ENCODE assay signal across 1 cellular context in genomic region chr12:121017966-121018491, GRCh38.
TF ChIP-seq lines count a peak whose summit lies in the region.

No MANE protein-coding gene starts in this region.

TF ChIP-seq in HepG2, 621 proteins besides CTCF, POLR2A, EP300 and RAD21:
- TF ChIP-seq, protein P1, sequence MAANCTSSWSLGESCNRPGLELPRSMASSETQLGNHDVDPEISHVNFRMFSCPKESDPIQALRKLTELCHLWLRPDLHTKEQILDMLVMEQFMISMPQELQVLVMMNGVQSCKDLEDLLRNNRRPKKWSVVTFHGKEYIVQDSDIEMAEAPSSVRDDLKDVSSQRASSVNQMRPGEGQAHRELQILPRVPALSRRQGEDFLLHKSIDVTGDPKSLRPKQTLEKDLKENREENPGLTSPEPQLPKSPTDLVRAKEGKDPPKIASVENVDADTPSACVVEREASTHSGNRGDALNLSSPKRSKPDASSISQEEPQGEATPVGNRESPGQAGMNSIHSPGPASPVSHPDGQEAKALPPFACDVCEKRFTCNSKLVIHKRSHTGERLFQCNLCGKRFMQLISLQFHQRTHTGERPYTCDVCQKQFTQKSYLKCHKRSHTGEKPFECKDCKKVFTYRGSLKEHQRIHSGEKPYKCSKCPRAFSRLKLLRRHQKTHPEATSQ (CRISPR knock-in tag; IDR thresholded peaks at IDR 0.05; ENCODE audit: borderline replicate concordance): no peak
- no peak for TF ChIP-seq NPAS2 (CRISPR knock-in tag; IDR thresholded peaks at IDR 0.05; ENCODE audit: borderline replicate concordance)
- TF ChIP-seq THAP11 (CRISPR knock-in tag; IDR thresholded peaks at IDR 0.05): 0 out of 2 replicates have a peak, but pooled peaks have one; percentile 11
- TF ChIP-seq, protein P2, sequence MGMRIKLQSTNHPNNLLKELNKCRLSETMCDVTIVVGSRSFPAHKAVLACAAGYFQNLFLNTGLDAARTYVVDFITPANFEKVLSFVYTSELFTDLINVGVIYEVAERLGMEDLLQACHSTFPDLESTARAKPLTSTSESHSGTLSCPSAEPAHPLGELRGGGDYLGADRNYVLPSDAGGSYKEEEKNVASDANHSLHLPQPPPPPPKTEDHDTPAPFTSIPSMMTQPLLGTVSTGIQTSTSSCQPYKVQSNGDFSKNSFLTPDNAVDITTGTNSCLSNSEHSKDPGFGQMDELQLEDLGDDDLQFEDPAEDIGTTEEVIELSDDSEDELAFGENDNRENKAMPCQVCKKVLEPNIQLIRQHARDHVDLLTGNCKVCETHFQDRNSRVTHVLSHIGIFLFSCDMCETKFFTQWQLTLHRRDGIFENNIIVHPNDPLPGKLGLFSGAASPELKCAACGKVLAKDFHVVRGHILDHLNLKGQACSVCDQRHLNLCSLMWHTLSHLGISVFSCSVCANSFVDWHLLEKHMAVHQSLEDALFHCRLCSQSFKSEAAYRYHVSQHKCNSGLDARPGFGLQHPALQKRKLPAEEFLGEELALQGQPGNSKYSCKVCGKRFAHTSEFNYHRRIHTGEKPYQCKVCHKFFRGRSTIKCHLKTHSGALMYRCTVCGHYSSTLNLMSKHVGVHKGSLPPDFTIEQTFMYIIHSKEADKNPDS (CRISPR knock-in tag; IDR thresholded peaks at IDR 0.05): no peak
- TF ChIP-seq ISX (CRISPR knock-in tag; conservative IDR thresholded peaks at IDR 0.05): no peak
- peak; percentile 70 for TF ChIP-seq ZBTB33 (CRISPR knock-in tag; IDR thresholded peaks at IDR 0.05)
- TF ChIP-seq, protein P3, sequence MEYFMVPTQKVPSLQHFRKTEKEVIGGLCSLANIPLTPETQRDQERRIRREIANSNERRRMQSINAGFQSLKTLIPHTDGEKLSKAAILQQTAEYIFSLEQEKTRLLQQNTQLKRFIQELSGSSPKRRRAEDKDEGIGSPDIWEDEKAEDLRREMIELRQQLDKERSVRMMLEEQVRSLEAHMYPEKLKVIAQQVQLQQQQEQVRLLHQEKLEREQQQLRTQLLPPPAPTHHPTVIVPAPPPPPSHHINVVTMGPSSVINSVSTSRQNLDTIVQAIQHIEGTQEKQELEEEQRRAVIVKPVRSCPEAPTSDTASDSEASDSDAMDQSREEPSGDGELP (IDR thresholded peaks at IDR 0.05; ENCODE audit: borderline replicate concordance, low read depth): no peak
- TF ChIP-seq, protein P4, sequence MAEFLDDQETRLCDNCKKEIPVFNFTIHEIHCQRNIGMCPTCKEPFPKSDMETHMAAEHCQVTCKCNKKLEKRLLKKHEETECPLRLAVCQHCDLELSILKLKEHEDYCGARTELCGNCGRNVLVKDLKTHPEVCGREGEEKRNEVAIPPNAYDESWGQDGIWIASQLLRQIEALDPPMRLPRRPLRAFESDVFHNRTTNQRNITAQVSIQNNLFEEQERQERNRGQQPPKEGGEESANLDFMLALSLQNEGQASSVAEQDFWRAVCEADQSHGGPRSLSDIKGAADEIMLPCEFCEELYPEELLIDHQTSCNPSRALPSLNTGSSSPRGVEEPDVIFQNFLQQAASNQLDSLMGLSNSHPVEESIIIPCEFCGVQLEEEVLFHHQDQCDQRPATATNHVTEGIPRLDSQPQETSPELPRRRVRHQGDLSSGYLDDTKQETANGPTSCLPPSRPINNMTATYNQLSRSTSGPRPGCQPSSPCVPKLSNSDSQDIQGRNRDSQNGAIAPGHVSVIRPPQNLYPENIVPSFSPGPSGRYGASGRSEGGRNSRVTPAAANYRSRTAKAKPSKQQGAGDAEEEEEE (CRISPR knock-in tag; IDR thresholded peaks at IDR 0.05; ENCODE audit: borderline replicate concordance): no peak
- TF ChIP-seq ZBTB8A (CRISPR knock-in tag; IDR thresholded peaks at IDR 0.05; ENCODE audit: borderline replicate concordance, low read depth): no peak
- TF ChIP-seq ZNF33A (CRISPR knock-in tag; IDR thresholded peaks at IDR 0.05; ENCODE audit: borderline replicate concordance): no peak
- TF ChIP-seq ZNF550 (CRISPR knock-in tag; IDR thresholded peaks at IDR 0.05; ENCODE audit: borderline replicate concordance): no peak
